1 cellular context compared by ENCODE assay signal in the genomic region with DNA sequence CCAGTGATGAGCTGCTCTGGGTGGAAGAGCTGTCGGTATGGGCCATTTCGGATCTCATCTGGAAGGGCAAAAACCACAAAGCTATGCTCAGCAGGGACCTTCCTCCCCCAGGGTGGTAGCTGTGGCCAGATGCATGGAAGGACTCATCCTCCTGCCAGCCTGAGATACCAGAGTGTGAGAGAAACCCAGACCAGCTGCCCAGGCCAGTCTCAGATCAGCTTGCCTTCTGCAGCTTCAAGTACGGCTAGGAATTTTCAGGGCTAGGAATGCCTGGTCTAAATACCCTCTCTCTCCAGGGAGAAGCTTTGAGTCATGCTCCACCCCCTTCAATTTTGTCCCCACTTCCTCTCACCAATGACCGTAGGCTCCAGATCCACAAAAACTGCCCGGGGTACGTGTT.
TF ChIP-seq lines count a peak whose summit lies in the region.

No MANE protein-coding gene starts in this region.

TF ChIP-seq in WTC11, 78 proteins besides CTCF, POLR2A, EP300 and RAD21 (continued from another document):
- TF ChIP-seq, protein P1, sequence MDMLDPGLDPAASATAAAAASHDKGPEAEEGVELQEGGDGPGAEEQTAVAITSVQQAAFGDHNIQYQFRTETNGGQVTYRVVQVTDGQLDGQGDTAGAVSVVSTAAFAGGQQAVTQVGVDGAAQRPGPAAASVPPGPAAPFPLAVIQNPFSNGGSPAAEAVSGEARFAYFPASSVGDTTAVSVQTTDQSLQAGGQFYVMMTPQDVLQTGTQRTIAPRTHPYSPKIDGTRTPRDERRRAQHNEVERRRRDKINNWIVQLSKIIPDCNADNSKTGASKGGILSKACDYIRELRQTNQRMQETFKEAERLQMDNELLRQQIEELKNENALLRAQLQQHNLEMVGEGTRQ (CRISPR knock-in tag; IDR thresholded peaks at IDR 0.05), result no peak
